Comparison of ENCODE assay signal across 1 cellular context in the genomic region with DNA sequence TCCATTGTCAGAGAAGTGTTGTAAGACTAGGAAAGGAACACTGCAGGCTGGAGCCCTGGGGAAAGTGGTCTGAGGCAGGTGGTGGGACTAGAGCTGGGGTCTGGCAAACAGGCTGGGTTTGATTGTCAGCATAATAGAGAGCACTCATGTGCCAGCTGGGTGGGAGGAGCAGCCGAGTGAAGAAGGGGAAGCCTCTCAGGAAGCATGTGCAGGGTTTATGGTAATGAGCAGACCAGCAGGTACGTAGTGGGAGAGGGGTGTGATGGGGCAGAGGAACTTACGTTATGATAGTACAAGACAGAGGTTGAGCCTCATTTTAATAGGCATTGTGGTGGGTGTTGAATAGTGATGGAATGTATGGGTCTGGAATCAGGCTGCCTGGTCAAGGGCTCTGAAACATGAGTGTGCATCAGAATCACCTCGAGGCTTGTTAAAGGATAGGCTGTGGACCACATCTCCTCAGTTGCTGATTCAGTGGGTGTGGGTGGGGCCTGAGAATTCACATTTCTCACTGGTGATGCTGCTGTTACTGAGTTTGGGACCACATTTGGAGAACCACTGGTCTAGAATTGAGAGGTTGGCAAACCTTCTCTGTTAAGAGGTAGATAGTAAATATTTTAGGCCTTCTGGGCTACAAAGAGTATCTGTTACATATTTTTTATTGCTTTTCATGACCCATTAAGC.
TF ChIP-seq lines count a peak whose summit lies in the region.

No MANE protein-coding gene starts in this region.

TF ChIP-seq in IMR-90, 13 proteins besides CTCF, POLR2A, EP300 and RAD21:
- no peak for TF ChIP-seq CEBPB (IDR thresholded peaks at IDR 0.05; ENCODE audit: low read depth, low read length)
- TF ChIP-seq, protein P1, sequence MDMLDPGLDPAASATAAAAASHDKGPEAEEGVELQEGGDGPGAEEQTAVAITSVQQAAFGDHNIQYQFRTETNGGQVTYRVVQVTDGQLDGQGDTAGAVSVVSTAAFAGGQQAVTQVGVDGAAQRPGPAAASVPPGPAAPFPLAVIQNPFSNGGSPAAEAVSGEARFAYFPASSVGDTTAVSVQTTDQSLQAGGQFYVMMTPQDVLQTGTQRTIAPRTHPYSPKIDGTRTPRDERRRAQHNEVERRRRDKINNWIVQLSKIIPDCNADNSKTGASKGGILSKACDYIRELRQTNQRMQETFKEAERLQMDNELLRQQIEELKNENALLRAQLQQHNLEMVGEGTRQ (IDR thresholded peaks at IDR 0.05; ENCODE audit: low read depth, low read length), result no peak
- no peak for TF ChIP-seq RFX5 (IDR thresholded peaks at IDR 0.05; ENCODE audit: low read depth, low read length)
- TF ChIP-seq RCOR1 (IDR thresholded peaks at IDR 0.05; ENCODE audit: insufficient replicate concordance, low read length), result no peak
- no peak for TF ChIP-seq ELK1 (IDR thresholded peaks at IDR 0.05; ENCODE audit: borderline replicate concordance, low read depth, low read length)
- TF ChIP-seq MXI1 (IDR thresholded peaks at IDR 0.05; ENCODE audit: borderline replicate concordance, low read depth, low read length), result no peak
- TF ChIP-seq CHD1 (IDR thresholded peaks at IDR 0.05; ENCODE audit: low read depth, low read length), result no peak
- TF ChIP-seq SMC3 (IDR thresholded peaks at IDR 0.05; ENCODE audit: low read depth, low read length), result no peak
- no peak for TF ChIP-seq FOS (IDR thresholded peaks at IDR 0.05; ENCODE audit: low read depth, low read length)
- TF ChIP-seq NFE2L2 (IDR thresholded peaks at IDR 0.05; ENCODE audit: low read depth, low read length), result no peak
- TF ChIP-seq MAZ (IDR thresholded peaks at IDR 0.05; ENCODE audit: borderline replicate concordance, low read depth, low read length), result no peak
- no peak for TF ChIP-seq BHLHE40 (IDR thresholded peaks at IDR 0.05; ENCODE audit: low read depth, low read length)
- no peak for TF ChIP-seq MAFK (IDR thresholded peaks at IDR 0.05; ENCODE audit: low read depth, low read length)
